In genomic region chr12:31728289-31728916, GRCh38 we compare ENCODE assay signal across 8 cellular contexts. TPM values are rescaled to one million over a fixed set of nuclear protein-coding genes. Genes with fewer than 3 reads are reported as not detected.
DNase-seq lines count a peak whose midpoint lies in the region; ATAC-seq and TF ChIP-seq lines count a peak whose summit lies in the region.

No MANE protein-coding gene starts in this region.

- peak; percentile 35 for ATAC-seq in effector memory CD8-positive, alpha-beta T cell (replicated peaks)
- peak; percentile 16 for ATAC-seq in mucosa of descending colon
- no peak for ATAC-seq in HG02642 (IDR thresholded peaks at IDR 0.05; ENCODE audit: poor library complexity, unreplicated experiment)
- ATAC-seq in HG03520 (IDR thresholded peaks at IDR 0.05; ENCODE audit: unreplicated experiment): no peak

- CTCF ChIA-PET in HEK293T (lab: Yijun Ruan, JAX): no interaction called here

- peak overlapping the region; percentile 97 for H3K27ac Mint-ChIP-seq in effector memory CD8-positive, alpha-beta T cell

- H3K4me1 ChIP-seq in ES-I3 (ENCODE audit: insufficient read depth, low read length) (peaks cover 8% of the 10 kb centered on the region), mucosa of descending colon (ENCODE audit: low read depth) (peaks cover 11% of the 10 kb centered on the region), tibial artery (peaks cover 8 to 53% (median 23%) of the 10 kb centered on the region in 4 donors)

- H3K9me3 Mint-ChIP-seq in effector memory CD8-positive, alpha-beta T cell: peaks cover 0 to 1% of the 10 kb centered on the region in 2 donors

- H3K36me3 ChIP-seq in ES-I3 (ENCODE audit: insufficient read depth, low read length) (no peaks in the 10 kb centered on the region), mucosa of descending colon (ENCODE audit: low read depth) (no peaks in the 10 kb centered on the region), tibial artery (peaks cover 0 to 2% (median 0%) of the 10 kb centered on the region in 3 donors)

- H3K9me3 ChIP-seq in ES-I3 (ENCODE audit: control insufficient read depth, insufficient read depth, low read length): no peaks in the 10 kb centered on the region
- no peaks in the 10 kb centered on the region for H3K9me3 ChIP-seq in mucosa of descending colon
- H3K9me3 ChIP-seq in tibial artery: peaks cover 0 to 13% (median 0%) of the 10 kb centered on the region in 3 donors

- H3K27me3 Mint-ChIP-seq in effector memory CD8-positive, alpha-beta T cell: no peaks in the 10 kb centered on the region

- H3K9ac ChIP-seq in ES-I3 (ENCODE audit: low read depth, low read length): peak overlapping the region; percentile 57

- H3K4me3 Mint-ChIP-seq in effector memory CD8-positive, alpha-beta T cell: peak overlapping the region; percentile 97 to 99

- H3K4me1 Mint-ChIP-seq in effector memory CD8-positive, alpha-beta T cell (ENCODE audit: low read depth in 2 of 2): peaks cover 43 to 48% of the 10 kb centered on the region in 2 donors

- intact Hi-C loops in mucosa of descending colon (cut with DNase I, micrococcal nuclease): no loop called here
- intact Hi-C loops in tibial artery (cut with DNase I; ENCODE audit: low total_unique reads): loop anchor here (10.0 kb wide), 2 partner anchors 64 to 236 kb away; no protein-coding TSS in a partner anchor

- TF ChIP-seq CTCF in mucosa of descending colon (IDR thresholded peaks at IDR 0.05) (no peak), tibial artery (IDR thresholded peaks at IDR 0.05) (no peak)

- DNase-seq in HEK293T (ENCODE audit: extremely low spot score) (peak; percentile 44), SHP77 treated with DMSO at 0.1 percent for 48 hours (lab: John Stamatoyannopoulos, UW) (peak; percentile 84), mucosa of descending colon (peak in 2 of 3 donors; percentile 71 to 73), tibial artery (peak in 1 of 2 donors; percentile 45)
- DNase-seq in effector memory CD8-positive, alpha-beta T cell: no peak

- H3K27ac ChIP-seq in tibial artery: peak overlapping the region; percentile 92 to 95

- H3K27me3 ChIP-seq in tibial artery: no peaks in the 10 kb centered on the region

- H3K36me3 Mint-ChIP-seq in effector memory CD8-positive, alpha-beta T cell (ENCODE audit: insufficient read depth): peaks cover 25% of the 10 kb centered on the region

- POLR2A ChIA-PET in HEK293T (lab: Yijun Ruan, JAX): interaction anchor here (0.6 to 1.7 kb wide), 9 partner anchors 9 to 670 kb away, joined by 3 to 7 read pairs (median 3); no protein-coding TSS in a partner anchor

- peak overlapping the region; percentile 40 for H3K4me3 ChIP-seq in mucosa of descending colon
- H3K4me3 ChIP-seq in tibial artery: peak overlapping the region; percentile 63 to 66

TF ChIP-seq in HEK293T, 16 proteins besides CTCF, POLR2A, EP300 and RAD21:
- TF ChIP-seq ZNF384 (IDR thresholded peaks at IDR 0.05): no peak
- no peak for TF ChIP-seq SUZ12 (IDR thresholded peaks at IDR 0.05)
- TF ChIP-seq L3MBTL2 (conservative IDR thresholded peaks at IDR 0.05): no peak
- no peak for TF ChIP-seq TARDBP (IDR thresholded peaks at IDR 0.05)
- peak; percentile 44 for TF ChIP-seq PKNOX1 (IDR thresholded peaks at IDR 0.05)

RNA-seq across cellular contexts. Expression of gene AMN1, which starts 0.4 kb away (rescaled TPM):
- total RNA-seq in mucosa of descending colon: 1 to 10 TPM; 3.1 to 7.3 (median 3.2) TPM

Comparison
In these comparisons a context has a peak if more than half of its experiments do, and no peak if none do; other contexts are left out.
1. DNase-seq: peak in HEK293T (single experiment), SHP77 treated with DMSO at 0.1 percent for 48 hours (single experiment) and mucosa of descending colon (2 of 3); none in effector memory CD8-positive, alpha-beta T cell (0 of 3).
2. ATAC-seq: peak in effector memory CD8-positive, alpha-beta T cell (single experiment) and mucosa of descending colon (single experiment); none in HG02642 (single experiment) and HG03520 (single experiment).